9 cellular contexts compared by ENCODE assay signal in genomic region chr15:62758126-62758951, GRCh38.
DNase-seq lines count a peak whose midpoint lies in the region; TF ChIP-seq lines count a peak whose summit lies in the region.
"Had no signal": no experiment of that assay in that cellular context is flagged by ENCODE, and none has a peak within 500 bp of the region (broad histone marks: within the 10 kb centered on the region; RNA-seq: fewer than 3 reads in every experiment).

No MANE protein-coding gene starts in this region.

- H3K4me3 ChIP-seq in ACC112 (ENCODE audit: low read depth, low read length) (peak overlapping the region; percentile 41), fibroblast of mammary gland (ENCODE audit: control insufficient read depth, low read depth, low read length) (no peak overlapping the region), prostate gland (no peak overlapping the region)

- H3K9me3 Mint-ChIP-seq in nephron = no peaks in the 10 kb centered on the region

- H3K4me1 ChIP-seq in ACC112 (ENCODE audit: control insufficient read depth, insufficient read depth, low read length, unreplicated experiment) (peaks cover 32% of the 10 kb centered on the region), prostate gland (replicated peaks) (no peaks in the 10 kb centered on the region)

- H3K27me3 ChIP-seq in ACC112 (ENCODE audit: insufficient read depth, low read length) (no peaks in the 10 kb centered on the region), prostate gland (replicated peaks; ENCODE audit: insufficient read depth) (no peaks in the 10 kb centered on the region)

- no peaks in the 10 kb centered on the region for H3K27me3 Mint-ChIP-seq in nephron (ENCODE audit: low read depth)

- intact Hi-C loops in prostate gland (cut with DNase I) = no loop called here

- H3K27ac ChIP-seq in ACC112 (ENCODE audit: low read depth, low read length) (peak overlapping the region; percentile 84), prostate gland (peak overlapping the region in 1 of 2 donors; percentile 18)
- H3K27ac ChIP-seq: C4-2B had no signal

- DNase-seq in RKO (ENCODE audit: low spot score) (peak; percentile 51), fibroblast of mammary gland (ENCODE audit: low read depth) (peak; percentile 87), NCI-H2029 treated with DMSO at 0.1 percent for 48 hours (lab: John Stamatoyannopoulos, UW) (no peak), NCI-H2227 treated with DMSO at 0.1 percent for 48 hours (lab: John Stamatoyannopoulos, UW) (no peak), prostate gland (ENCODE audit: low spot score) (no peak), NOMO-1 treated with dmso at 0.1 percent for 144 hours (lab: John Stamatoyannopoulos, UW; ENCODE audit: unreplicated experiment) (no peak)

- TF ChIP-seq CTCF in fibroblast of mammary gland (conservative IDR thresholded peaks at IDR 0.05; ENCODE audit: control insufficient read depth, insufficient read depth, low read depth, low read length) (no peak), nephron (IDR thresholded peaks at IDR 0.05; ENCODE audit: unreplicated experiment in 3 of 3) (no peak), prostate gland (IDR thresholded peaks at IDR 0.05) (no peak)

- H3K4me1 Mint-ChIP-seq in nephron = peaks cover 16% of the 10 kb centered on the region

- peak overlapping the region; percentile 47 to 93 (median 85) for H3K27ac Mint-ChIP-seq in nephron

- peak overlapping the region; percentile 2 for H2AFZ ChIP-seq in ACC112 (ENCODE audit: low read length, unreplicated experiment)

- no peaks in the 10 kb centered on the region for H3K9me3 ChIP-seq in prostate gland

- H3K36me3 Mint-ChIP-seq in nephron (ENCODE audit: low read depth) = peaks cover 54% of the 10 kb centered on the region

- TF ChIP-seq POLR2A in prostate gland (IDR thresholded peaks at IDR 0.05) = no peak

- 38% methylated on average over 11 of the region's 11 CpGs for WGBS in prostate gland

- H3K36me3 ChIP-seq in ACC112 (ENCODE audit: insufficient read depth, low read length) (no peaks in the 10 kb centered on the region), prostate gland (peaks cover 0 to 4% of the 10 kb centered on the region in 2 donors)

- H3K79me2 ChIP-seq in ACC112 (ENCODE audit: control insufficient read depth, insufficient read depth, low read length, unreplicated experiment) = no peaks in the 10 kb centered on the region

- no peak overlapping the region for H3K4me3 Mint-ChIP-seq in nephron

Comparison
In these comparisons a context has a peak if more than half of its experiments do, and no peak if none do; other contexts are left out.
1. DNase-seq: peak in RKO (single experiment) and fibroblast of mammary gland (single experiment); none in NCI-H2029 treated with DMSO at 0.1 percent for 48 hours (single experiment), NCI-H2227 treated with DMSO at 0.1 percent for 48 hours (single experiment), prostate gland (single experiment) and NOMO-1 treated with dmso at 0.1 percent for 144 hours (single experiment).